10 cellular contexts compared by ENCODE assay signal in genomic region chr2:138267902-138268254, GRCh38.
DNase-seq lines count a peak whose midpoint lies in the region; ATAC-seq, FAIRE-seq and TF ChIP-seq lines count a peak whose summit lies in the region.
"Had no signal": no experiment of that assay in that cellular context is flagged by ENCODE, and none has a peak within 500 bp of the region (broad histone marks: within the 10 kb centered on the region; RNA-seq: fewer than 3 reads in every experiment).

No MANE protein-coding gene starts in this region.

- no peaks in the 10 kb centered on the region for H3K79me2 ChIP-seq in endothelial cell of umbilical vein (ENCODE audit: control insufficient read depth, insufficient read depth, low read length)

- DNase-seq in endothelial cell of umbilical vein (ENCODE audit: low read depth, low spot score) (no peak), NCI-H510A (lab: John Stamatoyannopoulos, UW) (no peak), NCI-H526 treated with DMSO at 0.1 percent for 48 hours (lab: John Stamatoyannopoulos, UW) (no peak), NCI-H2107 (lab: John Stamatoyannopoulos, UW) (no peak)
- DNase-seq: CD8-positive, alpha-beta memory T cell; NCI-H524 had no signal

- H3K9ac ChIP-seq in endothelial cell of umbilical vein (replicated peaks; ENCODE audit: extremely low read depth, insufficient read depth, low read length) = peak overlapping the region; percentile 49

- CTCF ChIA-PET in endothelial cell of umbilical vein (lab: Charles Lee) = interaction anchor here (1.2 to 2.2 kb wide), 4 partner anchors 11 to 106 kb away, joined by 4 to 6 read pairs (median 6); no protein-coding TSS in a partner anchor

- POLR2A ChIA-PET in endothelial cell of umbilical vein (lab: Charles Lee) = no interaction called here

- no peaks in the 10 kb centered on the region for H3K36me3 ChIP-seq in endothelial cell of umbilical vein (ENCODE audit: control insufficient read depth in 2 of 2, extremely low read depth in 1 of 2, insufficient read depth in 2 of 2, low read length in 2 of 2)

- no peaks in the 10 kb centered on the region for H3K9me3 ChIP-seq in endothelial cell of umbilical vein (replicated peaks; ENCODE audit: control insufficient read depth, insufficient read depth, low read length)

- ATAC-seq in GM18508 (IDR thresholded peaks at IDR 0.05; ENCODE audit: insufficient read depth, unreplicated experiment) (peak; percentile 30), GM21619 (IDR thresholded peaks at IDR 0.05; ENCODE audit: unreplicated experiment) (peak; percentile 33), HG03342 (IDR thresholded peaks at IDR 0.05; ENCODE audit: unreplicated experiment) (peak; percentile 39), GM21825 (IDR thresholded peaks at IDR 0.05; ENCODE audit: unreplicated experiment) (no peak)

- peak overlapping the region in 1 of 3 experiments; percentile 6 for H3K4me3 ChIP-seq in endothelial cell of umbilical vein (replicated peaks in 1 of 3; ENCODE audit: insufficient read depth in 1 of 3, low read depth in 1 of 3, low read length in 3 of 3)

- FAIRE-seq in endothelial cell of umbilical vein (lab: Jason Lieb, UNC) = no peak

- H3K9me1 ChIP-seq in endothelial cell of umbilical vein (replicated peaks; ENCODE audit: control insufficient read depth, extremely low read depth, insufficient read depth, low read length) = no peaks in the 10 kb centered on the region

- peaks cover 28% of the 10 kb centered on the region for H3K4me1 ChIP-seq in endothelial cell of umbilical vein (ENCODE audit: control insufficient read depth, extremely low read depth, insufficient read depth, low read length)

- H2AFZ ChIP-seq in endothelial cell of umbilical vein (ENCODE audit: low read depth, low read length) = peak overlapping the region; percentile 31

- TF ChIP-seq CTCF in endothelial cell of umbilical vein (IDR thresholded peaks at IDR 0.05; ENCODE audit: extremely low read depth in 1 of 2, insufficient read depth in 1 of 2, low read depth in 1 of 2, low read length in 2 of 2) = no peak

- intact Hi-C loops in endothelial cell of umbilical vein (cut with micrococcal nuclease) = loop anchor here (2.0 to 5.0 kb wide), 3 partner anchors 59 to 306 kb away; partner anchors contain the start of gene HNMT

- TF ChIP-seq POLR2A in endothelial cell of umbilical vein (IDR thresholded peaks at IDR 0.05; ENCODE audit: low read depth, low read length) = no peak

- H3K4me2 ChIP-seq in endothelial cell of umbilical vein (ENCODE audit: insufficient read depth, low read length) = peak overlapping the region; percentile 80

- H3K27ac ChIP-seq in endothelial cell of umbilical vein (ENCODE audit: insufficient read depth, low read depth, low read length) = peak overlapping the region; percentile 97

- dilution Hi-C loops in endothelial cell of umbilical vein (cut with MboI; ENCODE audit: extremely low pct_ligation_motif_present, low sequenced_read_pairs) = no loop called here

- BruUV-seq in endothelial cell of umbilical vein (replicated peaks; lab: Mats Ljungman, UMichigan) = TSS peak; percentile 99

- no peaks in the 10 kb centered on the region for H4K20me1 ChIP-seq in endothelial cell of umbilical vein (replicated peaks; ENCODE audit: control insufficient read depth, extremely low read depth, insufficient read depth, low read length)

- H3K27me3 ChIP-seq in endothelial cell of umbilical vein (ENCODE audit: control insufficient read depth in 2 of 2, insufficient read depth in 2 of 2, low read length in 2 of 2) = no peaks in the 10 kb centered on the region

TF ChIP-seq in endothelial cell of umbilical vein, 7 proteins besides CTCF, POLR2A, EP300 and RAD21:
- TF ChIP-seq MYC (IDR thresholded peaks at IDR 0.05; ENCODE audit: low read depth, low read length) = no peak
- TF ChIP-seq JUN (IDR thresholded peaks at IDR 0.05; ENCODE audit: borderline replicate concordance, insufficient read depth, insufficient read length, low read depth) = no peak
